In the genomic region with DNA sequence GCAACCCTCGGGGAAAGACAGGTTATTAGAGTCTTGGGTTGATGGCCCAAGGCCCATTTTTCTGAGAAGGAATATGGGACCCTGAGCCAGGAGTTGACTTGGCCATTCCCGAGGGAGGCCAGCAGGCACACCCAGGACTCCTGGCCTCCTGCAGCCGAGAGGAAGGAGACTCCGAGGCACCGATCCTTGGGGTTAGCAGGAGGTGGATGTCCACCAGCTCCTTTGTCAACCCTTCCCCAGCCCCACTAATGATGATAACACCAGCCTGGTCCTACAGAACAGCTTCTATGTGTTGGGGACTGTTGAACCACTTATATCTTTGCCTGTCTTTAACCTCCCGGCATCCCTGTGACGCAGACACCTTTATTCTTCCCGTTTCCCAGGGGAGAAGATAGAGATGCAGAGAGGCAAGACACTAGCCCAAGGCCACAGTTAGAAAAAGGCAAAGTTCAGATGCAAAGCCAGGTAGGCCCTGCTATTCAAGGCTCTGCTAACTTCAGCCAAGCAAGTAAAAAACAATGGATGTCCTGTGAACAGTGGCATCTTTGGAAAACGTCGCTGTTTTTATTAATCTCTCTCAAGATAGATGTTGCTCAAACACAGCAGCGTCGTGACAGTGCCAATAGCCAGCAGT, we compare ENCODE assay signal across 10 cellular contexts.
DNase-seq lines count a peak whose midpoint lies in the region; ATAC-seq, FAIRE-seq and TF ChIP-seq lines count a peak whose summit lies in the region.
"Had no signal": no experiment of that assay in that cellular context is flagged by ENCODE, and none has a peak within 500 bp of the region (broad histone marks: within the 10 kb centered on the region; RNA-seq: fewer than 3 reads in every experiment).

No MANE protein-coding gene starts in this region.

- H4K20me1 ChIP-seq in astrocyte (ENCODE audit: insufficient read depth, low read length) (no peaks in the 10 kb centered on the region), keratinocyte (ENCODE audit: control insufficient read depth, extremely low read depth, insufficient read depth, low read length) (no peaks in the 10 kb centered on the region)

- peak overlapping the region; percentile 58 for H3K4me3 ChIP-seq in astrocyte (ENCODE audit: insufficient read depth, low read depth, low read length)
- peak overlapping the region in 1 of 3 experiments; percentile 3 for H3K4me3 ChIP-seq in keratinocyte (ENCODE audit: control insufficient read depth in 2 of 3, extremely low read depth in 1 of 3, insufficient read depth in 2 of 3, low read depth in 1 of 3, low read length in 3 of 3)
- peak overlapping the region; percentile 31 to 57 (median 49) for H3K4me3 ChIP-seq in subcutaneous abdominal adipose tissue (ENCODE audit: low read depth in 1 of 5, low read length in 5 of 5)

- no peak overlapping the region for H3K27ac Mint-ChIP-seq in astrocyte (ENCODE audit: unreplicated experiment)
- H3K27ac Mint-ChIP-seq: activated naive CD4-positive, alpha-beta T cell treated with anti-CD3 and anti-CD28 coated beads, Interleukin-2, amount 10 ng/mL, durations not matched to agents 7 days and 5 days had no signal

- dilution Hi-C loops in keratinocyte (cut with MboI; ENCODE audit: extremely low pct_ligation_motif_present, low sequenced_read_pairs) = no loop called here

- TF ChIP-seq CTCF in astrocyte (IDR thresholded peaks at IDR 0.05; ENCODE audit: insufficient read depth, low read depth, low read length) = no peak
- no peak for TF ChIP-seq CTCF in keratinocyte (optimal IDR thresholded peaks at IDR 0.05 in 1 of 3, IDR thresholded peaks at IDR 0.05 in 1 of 3, conservative IDR thresholded peaks at IDR 0.05 in 1 of 3; ENCODE audit: extremely low read depth in 1 of 3, insufficient read depth in 2 of 3, low read length in 3 of 3)

- peaks cover 2% of the 10 kb centered on the region for H3K9me3 Mint-ChIP-seq in astrocyte (ENCODE audit: unreplicated experiment)
- H3K9me3 Mint-ChIP-seq: activated naive CD4-positive, alpha-beta T cell treated with anti-CD3 and anti-CD28 coated beads, Interleukin-2, amount 10 ng/mL, durations not matched to agents 7 days and 5 days had no signal

- H3K9me3 ChIP-seq in astrocyte (ENCODE audit: insufficient read depth, low read depth, low read length) (no peaks in the 10 kb centered on the region), keratinocyte (ENCODE audit: control insufficient read depth, low read depth, low read length) (no peaks in the 10 kb centered on the region), subcutaneous abdominal adipose tissue (ENCODE audit: control insufficient read depth in 5 of 5, low read length in 5 of 5) (peaks cover 0 to 3% (median 0%) of the 10 kb centered on the region in 5 donors)

- peaks cover 47% of the 10 kb centered on the region for H3K27me3 Mint-ChIP-seq in astrocyte (ENCODE audit: low read depth, unreplicated experiment)

- peak overlapping the region; percentile 72 for H3K9ac ChIP-seq in astrocyte (ENCODE audit: low read length)
- H3K9ac ChIP-seq in keratinocyte (ENCODE audit: control insufficient read depth, extremely low read depth, insufficient read depth, low read length) = no peak overlapping the region
- peak overlapping the region in 1 of 5 donors; percentile 54 for H3K9ac ChIP-seq in subcutaneous abdominal adipose tissue (ENCODE audit: low read length in 5 of 5)

- H3K36me3 ChIP-seq in astrocyte (ENCODE audit: insufficient read depth, low read length) = no peaks in the 10 kb centered on the region
- H3K36me3 ChIP-seq in keratinocyte (ENCODE audit: control insufficient read depth in 2 of 2, extremely low read depth in 1 of 2, insufficient read depth in 2 of 2, low read length in 2 of 2) = no peaks in the 10 kb centered on the region
- H3K36me3 ChIP-seq in subcutaneous abdominal adipose tissue (ENCODE audit: control insufficient read depth in 5 of 5, insufficient read depth in 5 of 5, low read length in 5 of 5) = no peaks in the 10 kb centered on the region
- H3K36me3 ChIP-seq: tibial nerve had no signal

- peaks cover 7% of the 10 kb centered on the region for H3K4me1 ChIP-seq in astrocyte (ENCODE audit: insufficient read depth, low read length)
- no peaks in the 10 kb centered on the region for H3K4me1 ChIP-seq in keratinocyte (ENCODE audit: control insufficient read depth, extremely low read depth, insufficient read depth, low read length)
- H3K4me1 ChIP-seq in subcutaneous abdominal adipose tissue (ENCODE audit: control insufficient read depth in 5 of 5, insufficient read depth in 5 of 5, low read length in 5 of 5) = peaks cover 3 to 24% (median 7%) of the 10 kb centered on the region in 5 donors

- H2AFZ ChIP-seq in astrocyte (ENCODE audit: low read depth, low read length) (peak overlapping the region; percentile 62), keratinocyte (ENCODE audit: control insufficient read depth, low read length) (no peak overlapping the region)

- FAIRE-seq in astrocyte (lab: Jason Lieb, UNC) = no peak
- no peak for FAIRE-seq in keratinocyte (lab: Jason Lieb, UNC)

- H3K36me3 Mint-ChIP-seq in astrocyte (ENCODE audit: low read depth, unreplicated experiment) = no peaks in the 10 kb centered on the region
- H3K36me3 Mint-ChIP-seq: activated naive CD4-positive, alpha-beta T cell treated with anti-CD3 and anti-CD28 coated beads, Interleukin-2, amount 10 ng/mL, durations not matched to agents 7 days and 5 days had no signal

- DNase-seq in NCI-H510A treated with DMSO at 0.1 percent for 48 hours (lab: John Stamatoyannopoulos, UW) (peak; percentile 46), NCI-H510A (lab: John Stamatoyannopoulos, UW) (no peak), astrocyte (ENCODE audit: low read depth) (no peak), keratinocyte (ENCODE audit: low read depth, low spot score) (no peak), NCI-H524 (lab: John Stamatoyannopoulos, UW) (no peak)
- no peak for DNase-seq in activated CD4-positive, alpha-beta T cell treated with anti-CD3 and anti-CD28 coated beads, Interleukin-2, amount 50 U/mL, for 1 hour
- DNase-seq: activated naive CD4-positive, alpha-beta T cell treated with anti-CD3 and anti-CD28 coated beads, Interleukin-2, amount 10 ng/mL, durations not matched to agents 7 days and 5 days had no signal

- H3K4me1 Mint-ChIP-seq in astrocyte (ENCODE audit: low read depth, unreplicated experiment) = no peaks in the 10 kb centered on the region

- H3K4me3 Mint-ChIP-seq in astrocyte (ENCODE audit: unreplicated experiment) = peak overlapping the region; percentile 82
- H3K4me3 Mint-ChIP-seq: activated naive CD4-positive, alpha-beta T cell treated with anti-CD3 and anti-CD28 coated beads, Interleukin-2, amount 10 ng/mL, durations not matched to agents 7 days and 5 days had no signal

- H3K27me3 ChIP-seq in astrocyte (ENCODE audit: insufficient read depth, low read length) (peaks cover 2% of the 10 kb centered on the region), keratinocyte (ENCODE audit: control insufficient read depth, extremely low read depth, insufficient read depth, low read length) (peaks cover 15% of the 10 kb centered on the region), subcutaneous abdominal adipose tissue (ENCODE audit: control insufficient read depth in 5 of 5, insufficient read depth in 4 of 5, low read length in 5 of 5) (peaks cover 0 to 16% (median 9%) of the 10 kb centered on the region in 5 donors)

- no peaks in the 10 kb centered on the region for H3K9me1 ChIP-seq in keratinocyte (ENCODE audit: control insufficient read depth, extremely low read depth, insufficient read depth, low read length)

- H3K4me2 ChIP-seq in astrocyte (ENCODE audit: low read length) = peak overlapping the region; percentile 89
- H3K4me2 ChIP-seq in keratinocyte (ENCODE audit: control insufficient read depth, extremely low read depth, insufficient read depth, low read depth, low read length) = peak overlapping the region; percentile 26

- H3K27ac ChIP-seq in astrocyte (ENCODE audit: low read depth, low read length) = no peak overlapping the region
- H3K27ac ChIP-seq in keratinocyte (ENCODE audit: control insufficient read depth, insufficient read depth, low read length) = no peak overlapping the region
- no peak overlapping the region for H3K27ac ChIP-seq in subcutaneous abdominal adipose tissue (ENCODE audit: low read depth, low read length)
- H3K27ac ChIP-seq: tibial nerve had no signal

- H3K79me2 ChIP-seq in astrocyte (ENCODE audit: insufficient read depth, low read length) (no peaks in the 10 kb centered on the region), keratinocyte (ENCODE audit: control insufficient read depth, insufficient read depth, low read length) (no peaks in the 10 kb centered on the region)

- ATAC-seq in GM19452 (IDR thresholded peaks at IDR 0.05; ENCODE audit: unreplicated experiment) = no peak
